8 cellular contexts compared by ENCODE assay signal in the genomic region with DNA sequence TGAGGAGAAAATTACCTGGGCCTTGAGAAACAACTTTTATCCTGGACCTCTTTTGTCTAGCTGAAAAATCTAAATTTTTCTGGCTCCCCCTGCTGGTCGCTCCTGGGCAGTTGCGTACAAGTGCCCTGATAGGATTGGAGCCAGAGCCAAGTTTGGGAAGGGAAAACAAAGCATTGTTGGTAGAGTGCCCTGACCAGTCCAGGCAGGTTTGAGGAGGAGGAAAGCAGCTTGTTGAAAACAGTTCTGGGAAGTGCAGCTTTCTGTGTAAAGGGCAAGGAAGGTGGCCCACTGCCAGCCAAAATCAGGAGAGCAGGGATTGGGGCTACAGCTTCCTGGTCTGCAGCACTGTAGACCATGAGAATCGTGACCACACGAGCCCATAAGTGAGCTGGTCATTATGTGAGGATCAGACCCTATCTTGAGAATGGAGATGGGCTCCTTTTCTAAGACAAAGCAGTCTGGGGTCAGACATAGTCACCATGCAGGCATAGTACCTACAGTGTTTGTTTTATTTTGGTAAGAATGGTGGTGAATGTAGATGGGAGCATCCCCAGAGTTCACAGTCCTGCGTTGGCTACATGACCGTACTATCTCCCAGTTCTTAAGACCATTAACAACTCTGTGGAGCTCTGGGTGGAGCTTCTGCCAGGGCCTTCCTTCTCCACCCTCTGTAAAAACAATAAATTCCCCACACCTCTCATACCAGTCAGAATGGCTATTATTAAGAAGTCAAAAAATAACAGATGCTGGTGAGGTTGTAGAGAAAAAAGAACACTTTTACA. TPM values are rescaled to one million over a fixed set of nuclear protein-coding genes. Genes with fewer than 3 reads are reported as not detected.
A peak's percentile ranks its signal among the peaks of the same experiment; 100 is the strongest.
DNase-seq lines count a peak whose midpoint lies in the region; ATAC-seq and TF ChIP-seq lines count a peak whose summit lies in the region.

No MANE protein-coding gene starts in this region.

- H3K4me3 ChIP-seq in uterus = no peak overlapping the region

- no peaks in the 10 kb centered on the region for H3K4me1 ChIP-seq in uterus

- H3K27ac ChIP-seq in angular gyrus (ENCODE audit: low read depth, low read length) = peak overlapping the region; percentile 74
- H3K27ac ChIP-seq in uterus = peak overlapping the region; percentile 78 to 84

- H3K9me3 ChIP-seq in uterus = no peaks in the 10 kb centered on the region

- no peaks in the 10 kb centered on the region for H3K36me3 ChIP-seq in uterus

- peak in 1 of 2 donors; percentile 23 for TF ChIP-seq POLR2A in uterus (IDR thresholded peaks at IDR 0.05)

- peak; percentile 81 for DNase-seq in DMS 273 (lab: John Stamatoyannopoulos, UW; ENCODE audit: unreplicated experiment)
- DNase-seq in LHCN-M2 (ENCODE audit: low read depth) = peak; percentile 61
- DNase-seq in SW480 (ENCODE audit: low spot score) = peak; percentile 37
- DNase-seq in left cardiac atrium = peak; percentile 65
- peak; percentile 89 for DNase-seq in pons (ENCODE audit: low spot score)
- peak; percentile 78 to 92 for DNase-seq in uterus
- DNase-seq in NCI-H1048 (lab: John Stamatoyannopoulos, UW) = no peak

- TF ChIP-seq CTCF in uterus (IDR thresholded peaks at IDR 0.05) = peak; percentile 77 to 93 (median 82)

- intact Hi-C loops in left cardiac atrium (cut with DNase I) (no loop called here), uterus (cut with DNase I; ENCODE audit: low total_unique reads) (no loop called here)

- peak; percentile 95 to 96 for ATAC-seq in left cardiac atrium

- H3K27me3 ChIP-seq in uterus = no peaks in the 10 kb centered on the region

RNA-seq across cellular contexts. Expression of gene PIK3IP1, which starts 21.3 kb away (rescaled TPM):
- total RNA-seq in LHCN-M2 (2014; rRNA removed) (4.2 and 5.4 TPM in 2 replicates), left cardiac atrium (10 to 100 TPM in 1 of 2 donors, 1 to 10 TPM in 1; 5.2 to 15.6 TPM), uterus (10 to 100 TPM; 12.7 to 35.1 (median 24.7) TPM)
- polyA plus RNA-seq in LHCN-M2 (2012) = 5.6 TPM

RNA-seq across cellular contexts. Expression of gene PATZ1, which starts 32.6 kb away (rescaled TPM):
- total RNA-seq in LHCN-M2 (2014; rRNA removed) (14.7 and 18.3 TPM in 2 replicates), left cardiac atrium (10 to 100 TPM; 11.5 to 12.3 TPM), uterus (10 to 100 TPM in 3 of 4 donors, 1 to 10 TPM in 1; 9.2 to 38.8 (median 25.1) TPM)
- polyA plus RNA-seq in LHCN-M2 (2012) = 12.0 TPM
